Comparison of ENCODE assay signal across 11 cellular contexts in the genomic region with DNA sequence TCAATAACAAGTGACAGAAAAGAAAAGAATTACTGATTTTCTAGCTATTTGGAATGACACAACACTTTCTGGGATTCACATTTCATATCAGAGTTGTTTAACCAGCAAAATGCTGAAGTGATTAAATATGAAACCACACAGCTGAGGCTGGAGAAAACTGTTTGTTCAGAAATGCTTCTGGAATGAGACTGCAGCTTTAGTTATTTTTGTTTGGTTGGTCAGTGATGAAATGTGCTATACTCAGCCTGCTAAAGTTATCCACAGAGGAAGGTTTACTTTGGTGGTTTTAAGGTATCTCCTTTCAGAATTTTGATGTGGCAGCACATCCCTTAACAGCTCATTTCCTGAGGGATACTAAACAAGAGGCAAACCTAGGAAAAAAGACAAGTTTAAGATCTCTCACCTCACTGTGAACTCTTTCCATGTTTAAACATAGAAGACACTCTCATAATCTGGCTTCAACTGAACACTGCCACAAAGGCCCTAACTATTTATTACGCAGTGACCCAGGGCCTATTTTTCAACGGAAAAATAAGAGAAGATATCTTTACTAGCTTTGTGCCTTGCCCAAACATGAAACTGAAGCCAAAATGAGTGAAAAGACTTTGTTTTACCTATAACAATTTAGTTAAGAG.
DNase-seq lines count a peak whose midpoint lies in the region; ATAC-seq and TF ChIP-seq lines count a peak whose summit lies in the region.
"Had no signal": no experiment of that assay in that cellular context is flagged by ENCODE, and none has a peak within 500 bp of the region (broad histone marks: within the 10 kb centered on the region; RNA-seq: fewer than 3 reads in every experiment).

No MANE protein-coding gene starts in this region.

- BruUV-seq in MCF 10A (replicated peaks; lab: Mats Ljungman, UMichigan): no TSS peak

- no peak overlapping the region for H3K4ac ChIP-seq in neuronal stem cell (ENCODE audit: low read length)

- no peak overlapping the region for H4K8ac ChIP-seq in neuronal stem cell (ENCODE audit: low read depth, low read length)

- H3K27ac ChIP-seq in stomach: peak overlapping the region in 3 of 5 donors; percentile 41 to 66 (median 49)
- no peak overlapping the region for H3K27ac ChIP-seq in neuronal stem cell (replicated peaks; ENCODE audit: low read length)

- peaks cover 30% of the 10 kb centered on the region for H3K4me1 Mint-ChIP-seq in MCF 10A (ENCODE audit: insufficient read depth, unreplicated experiment)
- H3K4me1 Mint-ChIP-seq: activated naive CD4-positive, alpha-beta T cell treated with anti-CD3 and anti-CD28 coated beads, Interleukin-2, amount 50 U/mL, for 24 hours had no signal

- H3K9ac ChIP-seq in neuronal stem cell (ENCODE audit: low read depth, low read length, poor library complexity): no peak overlapping the region

- no peaks in the 10 kb centered on the region for H3K9me3 Mint-ChIP-seq in MCF 10A (ENCODE audit: unreplicated experiment)
- H3K9me3 Mint-ChIP-seq: activated naive CD4-positive, alpha-beta T cell treated with anti-CD3 and anti-CD28 coated beads, Interleukin-2, amount 50 U/mL, for 24 hours had no signal

- no peak overlapping the region for H2BK5ac ChIP-seq in neuronal stem cell (ENCODE audit: low read length)

- ATAC-seq in GM18907 (IDR thresholded peaks at IDR 0.05; ENCODE audit: unreplicated experiment): no peak
- ATAC-seq in GM19467 (IDR thresholded peaks at IDR 0.05; ENCODE audit: unreplicated experiment): no peak

- H3K9me3 ChIP-seq in stomach: no peaks in the 10 kb centered on the region
- no peaks in the 10 kb centered on the region for H3K9me3 ChIP-seq in neuronal stem cell (replicated peaks in 1 of 2; ENCODE audit: control insufficient read depth in 2 of 2, insufficient read depth in 1 of 2, low read depth in 1 of 2, low read length in 2 of 2)

- TF ChIP-seq EP300 in stomach (IDR thresholded peaks at IDR 0.05): no peak

- no peak overlapping the region for H3K4me2 ChIP-seq in neuronal stem cell (ENCODE audit: insufficient read depth, low read length, poor library complexity, severe bottlenecking)

- no peaks in the 10 kb centered on the region for H3K27me3 Mint-ChIP-seq in MCF 10A (ENCODE audit: insufficient read depth, unreplicated experiment)

- H3K4me1 ChIP-seq in stomach: peaks cover 1 to 29% (median 13%) of the 10 kb centered on the region in 4 donors
- H3K4me1 ChIP-seq in neuronal stem cell (ENCODE audit: control insufficient read depth in 2 of 2, insufficient read depth in 1 of 2, low read depth in 1 of 2, low read length in 2 of 2): no peaks in the 10 kb centered on the region

- intact Hi-C loops in MCF 10A (cut with micrococcal nuclease): no loop called here
- intact Hi-C loops in stomach (cut with DNase I; ENCODE audit: low total_unique reads): no loop called here

- POLR2A ChIA-PET in MCF 10A (lab: Yijun Ruan, JAX): interaction anchor here (1.8 kb wide), 1 partner anchor 13 kb away, joined by 8 read pairs; no protein-coding TSS in a partner anchor

- CTCF ChIA-PET in MCF 10A (lab: Yijun Ruan, JAX): interaction anchor here (0.6 to 0.8 kb wide), 3 partner anchors 24 to 336 kb away, joined by 3 read pairs; no protein-coding TSS in a partner anchor

- H2AFZ ChIP-seq in neuronal stem cell (ENCODE audit: low read length): no peak overlapping the region

- DNase-seq in HFF-Myc (ENCODE audit: extremely low read depth, low read depth) (peak; percentile 91), MCF 10A (ENCODE audit: unreplicated experiment) (peak; percentile 52), hepatic stellate cell (ENCODE audit: low spot score) (peak; percentile 59), stomach (no peak), NCI-H510A treated with DMSO at 0.1 percent for 48 hours (lab: John Stamatoyannopoulos, UW) (no peak), neuronal stem cell (ENCODE audit: low spot score) (no peak)
- DNase-seq: activated CD4-positive, alpha-beta T cell treated with anti-CD3 and anti-CD28 coated beads for 1 hour; retina had no signal

- WGBS in stomach, 5 donors: 46 to 63% (median 57%) methylated on average over 2 of the region's 2 CpGs
- no CpG with 5 or more reads among the region's 2 CpGs for WGBS in neuronal stem cell (ENCODE audit: extremely low coverage in 2 of 2, insufficient read length in 2 of 2, insufficient replicate concordance in 1 of 2), 2 donors

- no peaks in the 10 kb centered on the region for H3K36me3 Mint-ChIP-seq in MCF 10A (ENCODE audit: insufficient read depth, unreplicated experiment)
- H3K36me3 Mint-ChIP-seq: activated naive CD4-positive, alpha-beta T cell treated with anti-CD3 and anti-CD28 coated beads, Interleukin-2, amount 50 U/mL, for 24 hours had no signal

- H3K18ac ChIP-seq in neuronal stem cell (ENCODE audit: low read length): no peak overlapping the region

- H3K14ac ChIP-seq in neuronal stem cell (ENCODE audit: low read length): no peak overlapping the region

- H2BK15ac ChIP-seq in neuronal stem cell (ENCODE audit: low read length): no peak overlapping the region

- H3K27me3 ChIP-seq in stomach (no peaks in the 10 kb centered on the region), neuronal stem cell (ENCODE audit: control insufficient read depth in 3 of 3, insufficient read depth in 3 of 3, low read depth in 1 of 3, low read length in 3 of 3) (no peaks in the 10 kb centered on the region)

- H3K4me3 Mint-ChIP-seq in MCF 10A (ENCODE audit: unreplicated experiment): no peak overlapping the region
- H3K4me3 Mint-ChIP-seq: activated naive CD4-positive, alpha-beta T cell treated with anti-CD3 and anti-CD28 coated beads, Interleukin-2, amount 50 U/mL, for 24 hours had no signal

- H3K4me3 ChIP-seq in HFF-Myc (replicated peaks; ENCODE audit: low read depth, low read length) (no peak overlapping the region), stomach (no peak overlapping the region), neuronal stem cell (ENCODE audit: low read length in 2 of 2) (no peak overlapping the region)

- no peak overlapping the region for H2BK120ac ChIP-seq in neuronal stem cell (ENCODE audit: low read depth, low read length)

- H2AK5ac ChIP-seq in neuronal stem cell (ENCODE audit: low read depth, low read length): no peak overlapping the region

- no peak overlapping the region for H2BK12ac ChIP-seq in neuronal stem cell (ENCODE audit: low read length)

- no peaks in the 10 kb centered on the region for H3K79me1 ChIP-seq in neuronal stem cell (ENCODE audit: low read depth, low read length)

- H4K91ac ChIP-seq in neuronal stem cell (ENCODE audit: low read depth, low read length, poor library complexity): no peak overlapping the region

- peak overlapping the region; percentile 84 for H3K27ac Mint-ChIP-seq in MCF 10A (ENCODE audit: low read depth, unreplicated experiment)
- H3K27ac Mint-ChIP-seq: activated naive CD4-positive, alpha-beta T cell treated with anti-CD3 and anti-CD28 coated beads, Interleukin-2, amount 50 U/mL, for 24 hours had no signal

- no peaks in the 10 kb centered on the region for H3K36me3 ChIP-seq in stomach
- no peaks in the 10 kb centered on the region for H3K36me3 ChIP-seq in neuronal stem cell (replicated peaks in 1 of 2; ENCODE audit: control insufficient read depth in 2 of 2, insufficient read depth in 2 of 2, low read length in 2 of 2)

- no peak for TF ChIP-seq POLR2A in stomach (IDR thresholded peaks at IDR 0.05)

- no peak overlapping the region for H3K23ac ChIP-seq in neuronal stem cell (ENCODE audit: low read depth, low read length, poor library complexity)

- TF ChIP-seq CTCF in HFF-Myc (IDR thresholded peaks at IDR 0.05; ENCODE audit: low read depth, low read length, missing control alignments) (no peak), MCF 10A (IDR thresholded peaks at IDR 0.05; ENCODE audit: unreplicated experiment) (no peak), stomach (IDR thresholded peaks at IDR 0.05) (no peak)

Comparison
In these comparisons a context has a peak if more than half of its experiments do, and no peak if none do; other contexts are left out.
1. DNase-seq: peak in HFF-Myc (single experiment), MCF 10A (single experiment) and hepatic stellate cell (single experiment); none in stomach (single experiment), NCI-H510A treated with DMSO at 0.1 percent for 48 hours (single experiment) and neuronal stem cell (single experiment).